In genomic region chr2:216080048-216080447, GRCh38 we compare ENCODE assay signal across 1 cellular context. TPM values are rescaled to one million over a fixed set of nuclear protein-coding genes. Genes with fewer than 3 reads are reported as not detected.
"Had no signal": no experiment of that assay in that cellular context is flagged by ENCODE, and none has a peak within 500 bp of the region (broad histone marks: within the 10 kb centered on the region; RNA-seq: fewer than 3 reads in every experiment).

No MANE protein-coding gene starts in this region.

RNA-seq across cellular contexts. Expression of gene TMEM169, which starts 1.7 kb away (rescaled TPM):
- total RNA-seq: gastrocnemius medialis had no signal
